In genomic region chr3:62876064-62876463, GRCh38 we compare ENCODE assay signal across 8 cellular contexts. TPM values are rescaled to one million over a fixed set of nuclear protein-coding genes. Genes with fewer than 3 reads are reported as not detected.
A peak's percentile ranks its signal among the peaks of the same experiment; 100 is the strongest.
DNase-seq lines count a peak whose midpoint lies in the region; ATAC-seq and TF ChIP-seq lines count a peak whose summit lies in the region.

No MANE protein-coding gene starts in this region.

- no peak overlapping the region for H3K4ac ChIP-seq in neuronal stem cell (ENCODE audit: low read length)

- no peaks in the 10 kb centered on the region for H3K9me3 Mint-ChIP-seq in endothelial cell (ENCODE audit: unreplicated experiment)
- H3K9me3 Mint-ChIP-seq in CD4-positive, alpha-beta memory T cell = peaks cover 3 to 23% (median 9%) of the 10 kb centered on the region in 8 donors

- no peak overlapping the region for H3K14ac ChIP-seq in neuronal stem cell (ENCODE audit: low read length)

- H3K9me2 ChIP-seq in GM23248 (ENCODE audit: insufficient read depth) = no peaks in the 10 kb centered on the region
- H3K9me2 ChIP-seq in Karpas-422 (replicated peaks; ENCODE audit: insufficient read depth, low read length) = no peaks in the 10 kb centered on the region

- WGBS in GM23248 (ENCODE audit: low coverage in 1 of 2, low lambda C conversion rate in 2 of 2, missing lambda C conversion rate in 2 of 2), 2 experiments = 5 to 7% methylated on average over 17 of the region's 17 CpGs
- no CpG with 5 or more reads among the region's 17 CpGs for WGBS in neuronal stem cell (ENCODE audit: extremely low coverage in 2 of 2, insufficient read length in 2 of 2, insufficient replicate concordance in 1 of 2), 2 donors

- H3K27ac ChIP-seq in GM23248 (no peak overlapping the region), neuronal stem cell (replicated peaks; ENCODE audit: low read length) (no peak overlapping the region), Karpas-422 (ENCODE audit: low read length) (no peak overlapping the region)
- no peak overlapping the region for H3K27ac ChIP-seq in CD4-positive, alpha-beta memory T cell (ENCODE audit: low read depth, low read length)

- H2BK12ac ChIP-seq in neuronal stem cell (ENCODE audit: low read length) = no peak overlapping the region

- H2AK5ac ChIP-seq in neuronal stem cell (ENCODE audit: low read depth, low read length) = no peak overlapping the region

- H3K9me3 ChIP-seq in GM23248 (ENCODE audit: low read depth) (no peaks in the 10 kb centered on the region), neuronal stem cell (replicated peaks in 1 of 2; ENCODE audit: control insufficient read depth in 2 of 2, insufficient read depth in 1 of 2, low read depth in 1 of 2, low read length in 2 of 2) (no peaks in the 10 kb centered on the region), Karpas-422 (ENCODE audit: low read length) (no peaks in the 10 kb centered on the region)
- H3K9me3 ChIP-seq in CD4-positive, alpha-beta memory T cell (ENCODE audit: control insufficient read depth in 1 of 2, low read length in 2 of 2) = no peaks in the 10 kb centered on the region

- intact Hi-C loops in CD4-positive, alpha-beta memory T cell (cut with micrococcal nuclease) = no loop called here

- H4K20me1 ChIP-seq in GM23248 (ENCODE audit: insufficient read depth) (no peaks in the 10 kb centered on the region), Karpas-422 (ENCODE audit: insufficient read depth, low read depth, low read length) (no peaks in the 10 kb centered on the region)

- no peak overlapping the region for H3K27ac Mint-ChIP-seq in endothelial cell (ENCODE audit: unreplicated experiment)
- no peak overlapping the region for H3K27ac Mint-ChIP-seq in CD4-positive, alpha-beta memory T cell

- H3K79me2 ChIP-seq in GM23248 (ENCODE audit: insufficient read depth) = no peaks in the 10 kb centered on the region
- H3K79me2 ChIP-seq in Karpas-422 (ENCODE audit: low read length) = no peaks in the 10 kb centered on the region

- no peaks in the 10 kb centered on the region for H3K79me1 ChIP-seq in neuronal stem cell (ENCODE audit: low read depth, low read length)

- no peak overlapping the region for H3K18ac ChIP-seq in neuronal stem cell (ENCODE audit: low read length)

- POLR2A ChIA-PET in CD4-positive, alpha-beta memory T cell (lab: Charles Lee; ENCODE audit: partially characterized antibody) = no interaction called here

- in situ Hi-C loops in GM23248 (cut with MboI) = no loop called here

- H2BK15ac ChIP-seq in neuronal stem cell (ENCODE audit: low read length) = no peak overlapping the region

- H3K4me1 Mint-ChIP-seq in endothelial cell (ENCODE audit: unreplicated experiment) = peaks cover 11% of the 10 kb centered on the region
- peaks cover 0 to 11% (median 1%) of the 10 kb centered on the region in 4 donors for H3K4me1 Mint-ChIP-seq in CD4-positive, alpha-beta memory T cell

- H3K27me3 Mint-ChIP-seq in endothelial cell (ENCODE audit: unreplicated experiment) = peaks cover 3% of the 10 kb centered on the region
- peaks cover 20 to 28% of the 10 kb centered on the region in 2 donors for H3K27me3 Mint-ChIP-seq in CD4-positive, alpha-beta memory T cell

- H3F3A ChIP-seq in GM23248 (ENCODE audit: insufficient read depth) = no peaks in the 10 kb centered on the region

- H3K27me3 ChIP-seq in GM23248 (replicated peaks; ENCODE audit: insufficient read depth) = 0 out of 2 replicates have a peak, but pooled peaks cover 15% of the 10 kb centered on the region
- H3K27me3 ChIP-seq in neuronal stem cell (ENCODE audit: control insufficient read depth in 3 of 3, insufficient read depth in 3 of 3, low read depth in 1 of 3, low read length in 3 of 3) = peaks cover 0 to 63% (median 11%) of the 10 kb centered on the region in 3 experiments
- H3K27me3 ChIP-seq in Karpas-422 (ENCODE audit: low read length) = no peaks in the 10 kb centered on the region
- peaks cover 4% of the 10 kb centered on the region for H3K27me3 ChIP-seq in CD4-positive, alpha-beta memory T cell (ENCODE audit: insufficient read depth, low read length)

- DNase-seq in GM23248 (peak; percentile 77), NCI-H526 treated with DMSO at 0.1 percent for 48 hours (lab: John Stamatoyannopoulos, UW) (peak; percentile 25), endothelial cell (ENCODE audit: low spot score) (peak; percentile 79), neuronal stem cell (ENCODE audit: low spot score) (peak; percentile 78), Karpas-422 (no peak)
- no peak for DNase-seq in NK-92 treated with Interleukin-12 subunit alpha and Interleukin-12 subunit beta, amount 100 ng/mL, for 24 hours (lab: John Stamatoyannopoulos, UW)
- DNase-seq in CD4-positive, alpha-beta memory T cell = no peak

- H3K4me3 ChIP-seq in GM23248 = peak overlapping the region; percentile 75; the same call in 1 of the 2 replicates
- no peak overlapping the region for H3K4me3 ChIP-seq in neuronal stem cell (ENCODE audit: low read length in 2 of 2)
- no peak overlapping the region for H3K4me3 ChIP-seq in Karpas-422 (ENCODE audit: low read length)
- no peak overlapping the region for H3K4me3 ChIP-seq in CD4-positive, alpha-beta memory T cell (ENCODE audit: low read length in 2 of 2)

- no peak for TF ChIP-seq CTCF in endothelial cell (IDR thresholded peaks at IDR 0.05; ENCODE audit: unreplicated experiment)

- no peaks in the 10 kb centered on the region for H3K36me3 Mint-ChIP-seq in endothelial cell (ENCODE audit: low read depth, unreplicated experiment)
- no peaks in the 10 kb centered on the region for H3K36me3 Mint-ChIP-seq in CD4-positive, alpha-beta memory T cell

- H3K36me3 ChIP-seq in GM23248 (ENCODE audit: low read depth) (no peaks in the 10 kb centered on the region), neuronal stem cell (replicated peaks in 1 of 2; ENCODE audit: control insufficient read depth in 2 of 2, insufficient read depth in 2 of 2, low read length in 2 of 2) (no peaks in the 10 kb centered on the region), Karpas-422 (ENCODE audit: insufficient read depth, low read length) (no peaks in the 10 kb centered on the region)
- H3K36me3 ChIP-seq in CD4-positive, alpha-beta memory T cell (ENCODE audit: insufficient read depth, low read length) = no peaks in the 10 kb centered on the region

- H3K4me2 ChIP-seq in GM23248 (ENCODE audit: unreplicated experiment) (peak overlapping the region; percentile 87), neuronal stem cell (ENCODE audit: insufficient read depth, low read length, poor library complexity, severe bottlenecking) (peak overlapping the region; percentile 52), Karpas-422 (ENCODE audit: low read depth, low read length, poor library complexity, severe bottlenecking) (no peak overlapping the region)

- no peak overlapping the region for H4K8ac ChIP-seq in neuronal stem cell (ENCODE audit: low read depth, low read length)

- CTCF ChIA-PET in CD4-positive, alpha-beta memory T cell (lab: Charles Lee; ENCODE audit: partially characterized antibody) = no interaction called here

- H3K23ac ChIP-seq in neuronal stem cell (ENCODE audit: low read depth, low read length, poor library complexity) = no peak overlapping the region

- H2BK120ac ChIP-seq in neuronal stem cell (ENCODE audit: low read depth, low read length) = no peak overlapping the region

- peaks cover 11% of the 10 kb centered on the region; the same call in 1 of the 2 replicates for H3K4me1 ChIP-seq in GM23248 (ENCODE audit: insufficient read depth)
- peaks cover 0 to 3% of the 10 kb centered on the region in 2 donors for H3K4me1 ChIP-seq in neuronal stem cell (ENCODE audit: control insufficient read depth in 2 of 2, insufficient read depth in 1 of 2, low read depth in 1 of 2, low read length in 2 of 2)
- peaks cover 5% of the 10 kb centered on the region for H3K4me1 ChIP-seq in Karpas-422 (ENCODE audit: low read length)
- H3K4me1 ChIP-seq in CD4-positive, alpha-beta memory T cell (ENCODE audit: insufficient read depth, low read length) = no peaks in the 10 kb centered on the region

- no peak for ATAC-seq in HG03571 (IDR thresholded peaks at IDR 0.05; ENCODE audit: unreplicated experiment)

- no peak overlapping the region for H2AFZ ChIP-seq in GM23248
- no peak overlapping the region for H2AFZ ChIP-seq in neuronal stem cell (ENCODE audit: low read length)
- H2AFZ ChIP-seq in Karpas-422 (ENCODE audit: low read length) = no peak overlapping the region

- H4K91ac ChIP-seq in neuronal stem cell (ENCODE audit: low read depth, low read length, poor library complexity) = no peak overlapping the region

- no peak overlapping the region for H3K9ac ChIP-seq in GM23248
- H3K9ac ChIP-seq in neuronal stem cell (ENCODE audit: low read depth, low read length, poor library complexity) = no peak overlapping the region
- H3K9ac ChIP-seq in Karpas-422 (ENCODE audit: low read length) = no peak overlapping the region

- peak overlapping the region; percentile 85 for H3K4me3 Mint-ChIP-seq in endothelial cell (ENCODE audit: unreplicated experiment)
- no peak overlapping the region for H3K4me3 Mint-ChIP-seq in CD4-positive, alpha-beta memory T cell

- no peak overlapping the region for H2BK5ac ChIP-seq in neuronal stem cell (ENCODE audit: low read length)

RNA-seq across cellular contexts. Expression of gene CADPS, which starts 0.8 kb away (rescaled TPM):
- total RNA-seq in GM23248 (2014; rRNA removed; shearing (Covaris generic)) = 4.1 and 11.4 TPM in 2 replicates
- polyA plus RNA-seq in GM23248 (2016; fragmentation: Nextera tagmentation; extraction: Ambion mirVana) = 1.6 and 3.0 TPM in 2 replicates
- 0.26 TPM for total RNA-seq in endothelial cell (ENCODE audit: unreplicated experiment)
- 1.5 TPM for polyA plus RNA-seq in neuronal stem cell (2013, experiment 1 of 2)
- 1.3 TPM for polyA plus RNA-seq in neuronal stem cell (2013, experiment 2 of 2)
- total RNA-seq in Karpas-422 (2014; rRNA removed; shearing (Covaris generic); ENCODE audit: low replicate concordance) = 0.76 and 1.9 TPM in 2 replicates
- total RNA-seq in CD4-positive, alpha-beta memory T cell = not detected
- polyA plus RNA-seq in CD4-positive, alpha-beta memory T cell = not detected

Comparison
In these comparisons a context has a peak if more than half of its experiments do, and no peak if none do; other contexts are left out.
1. DNase-seq: peak in GM23248 (single experiment), NCI-H526 treated with DMSO at 0.1 percent for 48 hours (single experiment), endothelial cell (single experiment) and neuronal stem cell (single experiment); none in Karpas-422 (single experiment), NK-92 treated with Interleukin-12 subunit alpha and Interleukin-12 subunit beta, amount 100 ng/mL, for 24 hours (single experiment) and CD4-positive, alpha-beta memory T cell (0 of 5).